ENCODE assay signal across 11 cellular contexts in the genomic region with DNA sequence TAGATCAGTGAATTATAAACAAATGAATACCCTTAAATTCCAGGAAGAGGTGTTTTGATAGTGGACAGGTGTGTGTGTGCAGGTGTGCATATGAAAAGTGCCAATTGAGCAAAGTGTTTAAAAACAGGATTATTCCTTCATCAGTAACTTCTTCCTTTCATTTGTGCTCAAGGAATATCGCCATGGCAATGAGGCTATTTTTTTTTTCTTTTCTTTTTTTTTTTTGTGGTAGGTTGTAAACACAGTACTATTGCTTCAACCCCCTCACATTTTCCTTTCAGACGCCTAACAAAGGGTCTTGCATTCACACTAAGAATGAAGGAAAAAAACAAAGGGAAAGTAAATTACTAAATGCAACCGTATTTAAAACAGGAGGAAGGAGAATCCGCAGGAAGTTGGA. TPM values are rescaled to one million over a fixed set of nuclear protein-coding genes. Genes with fewer than 3 reads are reported as not detected.
A peak's percentile ranks its signal among the peaks of the same experiment; 100 is the strongest.
DNase-seq lines count a peak whose midpoint lies in the region; ATAC-seq and TF ChIP-seq lines count a peak whose summit lies in the region.
"Had no signal": no experiment of that assay in that cellular context is flagged by ENCODE, and none has a peak within 500 bp of the region (broad histone marks: within the 10 kb centered on the region; RNA-seq: fewer than 3 reads in every experiment).

No MANE protein-coding gene starts in this region.

- H3K9me3 Mint-ChIP-seq in activated CD4-positive, alpha-beta memory T cell treated with anti-CD3 and anti-CD28 coated beads, Interleukin-2, amount 10 ng/mL, durations not matched to agents 7 days and 5 days: no peaks in the 10 kb centered on the region

- H3K27ac ChIP-seq in hepatocyte (peak overlapping the region; percentile 91), skin epidermis (peak overlapping the region in 20 of 21 experiments; percentile 80 to 98 (median 92))

- H3K79me2 ChIP-seq in hepatocyte: peaks cover 19% of the 10 kb centered on the region

- H3K4me3 ChIP-seq in hepatocyte (no peak overlapping the region), skin epidermis (no peak overlapping the region)

- WGBS in hepatocyte (ENCODE audit: low lambda C conversion rate, missing lambda C conversion rate): 62% methylated on average over 4 of the region's 4 CpGs

- DNase-seq in HEK293T (ENCODE audit: extremely low spot score) (no peak), hepatocyte (ENCODE audit: low spot score) (no peak), GM13977 (ENCODE audit: low spot score) (no peak), superior temporal gyrus (ENCODE audit: extremely low spot score) (no peak)
- DNase-seq in activated CD4-positive, alpha-beta memory T cell treated with anti-CD3 and anti-CD28 coated beads, Interleukin-2, amount 10 ng/mL, durations not matched to agents 7 days and 5 days: no peak
- DNase-seq in stimulated activated CD4-positive, alpha-beta T cell treated with anti-CD3 and anti-CD28 coated beads, Interleukin-4, amount 100 ng/mL, for 4 hours: no peak
- DNase-seq: left ventricle myocardium superior, NCI-H526 treated with DMSO at 0.1 percent for 48 hours had no signal

- in situ Hi-C loops in GM13977 (cut with MboI; ENCODE audit: low pct_unique_long_range_greater_than_20kb, low sequenced_read_pairs, unreplicated experiment): no loop called here

- ATAC-seq in GM21576 (IDR thresholded peaks at IDR 0.05; ENCODE audit: unreplicated experiment): no peak
- ATAC-seq: activated CD4-positive, CD25-positive, alpha-beta regulatory T cell treated with anti-CD3 and anti-CD28 coated beads, Interleukin-2, amount 50 U/mL, for 24 hours; left ventricle myocardium superior had no signal

- H3K27me3 ChIP-seq in hepatocyte: no peaks in the 10 kb centered on the region

- peaks cover 31% of the 10 kb centered on the region for H3K4me1 ChIP-seq in hepatocyte (ENCODE audit: insufficient read depth)

- H2AFZ ChIP-seq in hepatocyte: no peak overlapping the region

- H3K4me3 Mint-ChIP-seq in activated CD4-positive, alpha-beta memory T cell treated with anti-CD3 and anti-CD28 coated beads, Interleukin-2, amount 10 ng/mL, durations not matched to agents 7 days and 5 days: peak overlapping the region; percentile 86

- no peak for TF ChIP-seq CTCF in hepatocyte (IDR thresholded peaks at IDR 0.05; ENCODE audit: poor library complexity)
- TF ChIP-seq CTCF in GM13977 (IDR thresholded peaks at IDR 0.05; ENCODE audit: extremely low read depth, insufficient read depth, missing control alignments): no peak

- H3K9me2 ChIP-seq in hepatocyte (replicated peaks; ENCODE audit: insufficient read depth): no peaks in the 10 kb centered on the region

- POLR2A ChIA-PET in HEK293T (lab: Yijun Ruan, JAX): interaction anchor here (1.1 to 2.2 kb wide), 3 partner anchors 10 to 30 kb away, joined by 5 to 13 read pairs (median 10); partner anchors contain the start of genes HSPA1A, HSPA1L, LSM2 and VARS1
- POLR2A ChIA-PET in activated CD4-positive, alpha-beta memory T cell treated with anti-CD3 and anti-CD28 coated beads, Interleukin-2, amount 10 ng/mL, durations not matched to agents 7 days and 5 days (lab: Charles Lee): interaction anchor here (0.6 to 3.4 kb wide), 8 partner anchors 8 to 331 kb away, joined by 3 to 70 read pairs (median 4); partner anchors contain the start of genes ATF6B, C6orf47, CLIC1 and HSPA1A

- no peaks in the 10 kb centered on the region for H3K36me3 ChIP-seq in hepatocyte (replicated peaks; ENCODE audit: insufficient read depth, low read depth)

- peaks cover 12% of the 10 kb centered on the region for H3K36me3 Mint-ChIP-seq in activated CD4-positive, alpha-beta memory T cell treated with anti-CD3 and anti-CD28 coated beads, Interleukin-2, amount 10 ng/mL, durations not matched to agents 7 days and 5 days (ENCODE audit: low read depth)

- H3K27ac Mint-ChIP-seq in activated CD4-positive, alpha-beta memory T cell treated with anti-CD3 and anti-CD28 coated beads, Interleukin-2, amount 10 ng/mL, durations not matched to agents 7 days and 5 days: peak overlapping the region; percentile 96

- no peaks in the 10 kb centered on the region for H3K9me3 ChIP-seq in hepatocyte (ENCODE audit: low read depth)

- H3K4me2 ChIP-seq in hepatocyte: peak overlapping the region; percentile 76

- H3K4me1 Mint-ChIP-seq in activated CD4-positive, alpha-beta memory T cell treated with anti-CD3 and anti-CD28 coated beads, Interleukin-2, amount 10 ng/mL, durations not matched to agents 7 days and 5 days: peaks cover 48% of the 10 kb centered on the region

- H4K20me1 ChIP-seq in hepatocyte (ENCODE audit: insufficient read depth, poor library complexity, severe bottlenecking): no peaks in the 10 kb centered on the region

- CTCF ChIA-PET in HEK293T (lab: Yijun Ruan, JAX): interaction anchor here (0.8 kb wide), 1 partner anchor 30 kb away, joined by 4 read pairs; the partner anchor contains the start of gene VARS1
- CTCF ChIA-PET in activated CD4-positive, alpha-beta memory T cell treated with anti-CD3 and anti-CD28 coated beads, Interleukin-2, amount 10 ng/mL, durations not matched to agents 7 days and 5 days (lab: Charles Lee): no interaction called here

- H3K27me3 Mint-ChIP-seq in activated CD4-positive, alpha-beta memory T cell treated with anti-CD3 and anti-CD28 coated beads, Interleukin-2, amount 10 ng/mL, durations not matched to agents 7 days and 5 days: no peaks in the 10 kb centered on the region

TF ChIP-seq in HEK293T, 16 proteins besides CTCF, POLR2A, EP300 and RAD21:
- TF ChIP-seq CTBP1 (IDR thresholded peaks at IDR 0.05; ENCODE audit: borderline replicate concordance) (no peak), FOXK2 (IDR thresholded peaks at IDR 0.05) (no peak), LEF1 (IDR thresholded peaks at IDR 0.05; ENCODE audit: borderline replicate concordance) (no peak), NFRKB (IDR thresholded peaks at IDR 0.05) (no peak), ZNF384 (IDR thresholded peaks at IDR 0.05) (peak; percentile 44; the same call in 1 of the 2 replicates), PKNOX1 (IDR thresholded peaks at IDR 0.05) (no peak), BHLHE40 (IDR thresholded peaks at IDR 0.05; ENCODE audit: borderline replicate concordance) (no peak), L3MBTL2 (conservative IDR thresholded peaks at IDR 0.05) (no peak)

RNA-seq across cellular contexts. Expression of gene HSPA1B, which starts 2.0 kb away (rescaled TPM):
- 10 to 100 TPM; 60.6 to 62.6 TPM for total RNA-seq in activated CD4-positive, alpha-beta memory T cell treated with anti-CD3 and anti-CD28 coated beads, Interleukin-2, amount 10 ng/mL, durations not matched to agents 7 days and 5 days
- total RNA-seq in hepatocyte: 172 and 177 TPM in 2 replicates
- polyA plus RNA-seq in hepatocyte: 82.1 and 111 TPM in 2 replicates

RNA-seq across cellular contexts. Expression of gene HSPA1A, which starts 10.2 kb away (rescaled TPM):
- 100 to 1,000 TPM; 147 to 151 TPM for total RNA-seq in activated CD4-positive, alpha-beta memory T cell treated with anti-CD3 and anti-CD28 coated beads, Interleukin-2, amount 10 ng/mL, durations not matched to agents 7 days and 5 days
- 83.3 and 84.3 TPM in 2 replicates for total RNA-seq in hepatocyte
- polyA plus RNA-seq in hepatocyte: 50.0 and 82.2 TPM in 2 replicates

RNA-seq across cellular contexts. Expression of gene HSPA1L, which starts 10.5 kb away (rescaled TPM):
- 1 to 10 TPM; 2.8 to 3.0 TPM for total RNA-seq in activated CD4-positive, alpha-beta memory T cell treated with anti-CD3 and anti-CD28 coated beads, Interleukin-2, amount 10 ng/mL, durations not matched to agents 7 days and 5 days
- total RNA-seq in hepatocyte: 1.4 and 2.2 TPM in 2 replicates
- polyA plus RNA-seq in hepatocyte: 1.0 and 2.7 TPM in 2 replicates

RNA-seq across cellular contexts. Expression of gene LSM2, which starts 18.8 kb away (rescaled TPM):
- total RNA-seq in activated CD4-positive, alpha-beta memory T cell treated with anti-CD3 and anti-CD28 coated beads, Interleukin-2, amount 10 ng/mL, durations not matched to agents 7 days and 5 days: 100 to 1,000 TPM; 100 to 108 TPM
- total RNA-seq in hepatocyte: 42.9 and 51.9 TPM in 2 replicates
- 48.7 and 57.9 TPM in 2 replicates for polyA plus RNA-seq in hepatocyte

RNA-seq across cellular contexts. Expression of gene VARS1, which starts 30.0 kb away (rescaled TPM):
- 10 to 100 TPM; 84.1 to 88.4 TPM for total RNA-seq in activated CD4-positive, alpha-beta memory T cell treated with anti-CD3 and anti-CD28 coated beads, Interleukin-2, amount 10 ng/mL, durations not matched to agents 7 days and 5 days
- total RNA-seq in hepatocyte: 23.3 and 36.6 TPM in 2 replicates
- polyA plus RNA-seq in hepatocyte: 51.0 and 59.6 TPM in 2 replicates
